Comparison of ENCODE assay signal across 25 cellular contexts in genomic region chr22:16563555-16564520, GRCh38. TPM values are rescaled to one million over a fixed set of nuclear protein-coding genes. Genes with fewer than 3 reads are reported as not detected.
"Had no signal": no experiment of that assay in that cellular context is flagged by ENCODE, and none has a peak within 500 bp of the region (broad histone marks: within the 10 kb centered on the region; RNA-seq: fewer than 3 reads in every experiment).

No MANE protein-coding gene starts in this region.

- H3K9me3 ChIP-seq: esophagus muscularis mucosa, gastrocnemius medialis, pancreas, prostate gland, thoracic aorta, transverse colon had no signal

- H3K4me3 Mint-ChIP-seq: dendritic cell treated with granulocyte-macrophage colony-stimulating factor and Interleukin-4, amounts not matched to agents 40 ng/mL and 50 ng/mL, for 4 days; effector memory CD8-positive, alpha-beta T cell; memory B cell; natural killer cell treated with Interleukin-12 subunit alpha and Interleukin-12 subunit beta and Interleukin-15 and Interleukin-18, amount 100 ng/mL, for 72 hours; neural progenitor cell had no signal

- DNase-seq: effector memory CD8-positive, alpha-beta T cell; gastrocnemius medialis; left colon; midbrain; occipital lobe; small intestine; stimulated activated CD4-positive, alpha-beta T cell treated with anti-CD3 and anti-CD28 coated beads, Interleukin-12 subunit alpha, Interleukin-12 subunit beta, amount 100 ng/mL, for 4 hours; stimulated activated naive CD4-positive, alpha-beta T cell; stomach; transverse colon had no signal

- H3K4me3 ChIP-seq: esophagus muscularis mucosa, gastrocnemius medialis, neural progenitor cell, pancreas, prostate gland, stomach, thoracic aorta, transverse colon had no signal

- H3K27ac ChIP-seq: epithelial cell of prostate, esophagus muscularis mucosa, gastrocnemius medialis, neural progenitor cell, pancreas, prostate gland, stomach, thoracic aorta, transverse colon had no signal

- ATAC-seq: effector memory CD8-positive, alpha-beta T cell; gastrocnemius medialis; left colon; natural killer cell treated with Interleukin-12 subunit alpha and Interleukin-12 subunit beta and Interleukin-15 and Interleukin-18, amount 100 ng/mL, for 72 hours; pancreas had no signal

- H3K27me3 ChIP-seq: esophagus muscularis mucosa, gastrocnemius medialis, neural progenitor cell, pancreas, stomach, transverse colon had no signal

- H3K36me3 ChIP-seq: esophagus muscularis mucosa, gastrocnemius medialis, neural progenitor cell, pancreas, prostate gland, stomach, thoracic aorta, transverse colon had no signal

- H3K9me3 Mint-ChIP-seq: dendritic cell treated with granulocyte-macrophage colony-stimulating factor and Interleukin-4, amounts not matched to agents 40 ng/mL and 50 ng/mL, for 4 days; effector memory CD8-positive, alpha-beta T cell; memory B cell; natural killer cell treated with Interleukin-12 subunit alpha and Interleukin-12 subunit beta and Interleukin-15 and Interleukin-18, amount 100 ng/mL, for 72 hours had no signal

- H3K4me1 ChIP-seq: esophagus muscularis mucosa, gastrocnemius medialis, neural progenitor cell, pancreas, prostate gland, stomach, transverse colon had no signal

- H3K27me3 Mint-ChIP-seq: dendritic cell treated with granulocyte-macrophage colony-stimulating factor and Interleukin-4, amounts not matched to agents 40 ng/mL and 50 ng/mL, for 4 days; effector memory CD8-positive, alpha-beta T cell; memory B cell; natural killer cell treated with Interleukin-12 subunit alpha and Interleukin-12 subunit beta and Interleukin-15 and Interleukin-18, amount 100 ng/mL, for 72 hours had no signal

- H3K36me3 Mint-ChIP-seq: memory B cell; natural killer cell treated with Interleukin-12 subunit alpha and Interleukin-12 subunit beta and Interleukin-15 and Interleukin-18, amount 100 ng/mL, for 72 hours; neural progenitor cell had no signal

- H3K27ac Mint-ChIP-seq: dendritic cell treated with granulocyte-macrophage colony-stimulating factor and Interleukin-4, amounts not matched to agents 40 ng/mL and 50 ng/mL, for 4 days; effector memory CD8-positive, alpha-beta T cell; memory B cell; natural killer cell treated with Interleukin-12 subunit alpha and Interleukin-12 subunit beta and Interleukin-15 and Interleukin-18, amount 100 ng/mL, for 72 hours; neural progenitor cell had no signal

- H3K4me1 Mint-ChIP-seq: memory B cell, neural progenitor cell had no signal

- FAIRE-seq: colon, keratinocyte, pancreas, small intestine had no signal

RNA-seq across cellular contexts. Expression of gene CCT8L2, which starts 28.8 kb away (rescaled TPM):
- total RNA-seq: esophagus muscularis mucosa; fibroblast of villous mesenchyme; gastrocnemius medialis; left colon; lower leg skin; natural killer cell treated with Interleukin-12 subunit alpha and Interleukin-12 subunit beta and Interleukin-15 and Interleukin-18, amount 100 ng/mL, for 72 hours; occipital lobe; pancreas; renal cortical epithelial cell; stomach; thoracic aorta; transverse colon; ureter had no signal
- polyA plus RNA-seq: keratinocyte, pancreas, small intestine, stomach had no signal
